In the genomic region with DNA sequence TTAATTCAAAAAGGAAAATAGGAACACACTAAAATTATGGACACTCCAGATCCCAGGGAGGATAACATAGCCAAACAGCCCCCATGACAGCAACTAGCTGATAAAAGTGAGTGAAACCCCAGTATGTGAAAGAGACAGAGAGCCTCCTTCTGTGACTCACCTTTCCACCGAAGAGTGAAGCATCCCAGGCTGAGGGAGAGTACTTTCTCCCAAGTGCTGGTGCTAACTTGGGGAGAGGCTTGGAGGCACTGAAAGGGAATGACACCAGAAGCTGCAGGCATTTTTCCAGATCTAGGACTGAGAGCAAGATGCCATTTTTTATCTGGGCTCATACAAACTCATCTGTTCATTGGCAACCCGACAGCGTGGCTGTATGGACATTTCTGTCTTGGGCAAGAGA, we compare ENCODE assay signal across 2 cellular contexts.
TF ChIP-seq lines count a peak whose summit lies in the region.

No MANE protein-coding gene starts in this region.

TF ChIP-seq in SK-N-SH treated with all-trans-retinoic acid at 6 μM for 48 hours, 23 proteins besides CTCF, POLR2A, EP300 and RAD21 (continued from another document):
- TF ChIP-seq CSDC2 (CRISPR knock-in tag; IDR thresholded peaks at IDR 0.05) = no peak
- TF ChIP-seq ISL1 (CRISPR knock-in tag; IDR thresholded peaks at IDR 0.05) = no peak
- no peak for TF ChIP-seq ZFP3 (CRISPR knock-in tag; IDR thresholded peaks at IDR 0.05)
- TF ChIP-seq ZFP30 (CRISPR knock-in tag; IDR thresholded peaks at IDR 0.05) = no peak
TF ChIP-seq in SK-N-SH treated with all-trans-retinoic acid at 6 μM for 48 hours: peak in this region for 0.

TF ChIP-seq in SK-N-SH, 30 proteins besides CTCF, POLR2A, EP300 and RAD21 (continued from another document):
- TF ChIP-seq JUND (IDR thresholded peaks at IDR 0.05) (no peak), GATA2 (CRISPR knock-in tag; IDR thresholded peaks at IDR 0.05) (no peak), USF2 (IDR thresholded peaks at IDR 0.05; ENCODE audit: borderline replicate concordance, low read depth, low read length) (no peak)
- TF ChIP-seq, protein P1, sequence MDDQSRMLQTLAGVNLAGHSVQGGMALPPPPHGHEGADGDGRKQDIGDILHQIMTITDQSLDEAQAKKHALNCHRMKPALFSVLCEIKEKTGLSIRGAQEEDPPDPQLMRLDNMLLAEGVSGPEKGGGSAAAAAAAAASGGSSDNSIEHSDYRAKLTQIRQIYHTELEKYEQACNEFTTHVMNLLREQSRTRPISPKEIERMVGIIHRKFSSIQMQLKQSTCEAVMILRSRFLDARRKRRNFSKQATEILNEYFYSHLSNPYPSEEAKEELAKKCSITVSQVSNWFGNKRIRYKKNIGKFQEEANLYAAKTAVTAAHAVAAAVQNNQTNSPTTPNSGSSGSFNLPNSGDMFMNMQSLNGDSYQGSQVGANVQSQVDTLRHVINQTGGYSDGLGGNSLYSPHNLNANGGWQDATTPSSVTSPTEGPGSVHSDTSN (IDR thresholded peaks at IDR 0.05) = no peak
